10 cellular contexts compared by ENCODE assay signal in genomic region chr10:88070080-88070880, GRCh38.
DNase-seq lines count a peak whose midpoint lies in the region; ATAC-seq and TF ChIP-seq lines count a peak whose summit lies in the region.
"Had no signal": no experiment of that assay in that cellular context is flagged by ENCODE, and none has a peak within 500 bp of the region (broad histone marks: within the 10 kb centered on the region; RNA-seq: fewer than 3 reads in every experiment).

No MANE protein-coding gene starts in this region.

- H3K27me3 ChIP-seq in hepatocyte: no peaks in the 10 kb centered on the region

- 52% methylated on average over 10 of the region's 10 CpGs for WGBS in hepatocyte (ENCODE audit: low lambda C conversion rate, missing lambda C conversion rate)

- H3K4me1 ChIP-seq in hepatocyte (ENCODE audit: insufficient read depth): peaks cover 11% of the 10 kb centered on the region

- H3K4me3 ChIP-seq in hepatocyte: no peak overlapping the region

- TF ChIP-seq CTCF in hepatocyte (IDR thresholded peaks at IDR 0.05; ENCODE audit: poor library complexity): no peak

- peak; percentile 44 for DNase-seq in hepatocyte (ENCODE audit: low spot score)
- DNase-seq in NCI-H526 treated with DMSO at 0.1 percent for 48 hours (lab: John Stamatoyannopoulos, UW): no peak
- no peak for DNase-seq in NCI-H2029 (lab: John Stamatoyannopoulos, UW)
- no peak for DNase-seq in NCI-H1694 (lab: John Stamatoyannopoulos, UW)
- DNase-seq in DMS 273 (lab: John Stamatoyannopoulos, UW; ENCODE audit: unreplicated experiment): no peak
- DNase-seq: GDM1 had no signal

- ATAC-seq in GM21619 (IDR thresholded peaks at IDR 0.05; ENCODE audit: unreplicated experiment): peak; percentile 51
- ATAC-seq in HG03575 (IDR thresholded peaks at IDR 0.05; ENCODE audit: extremely low read depth, insufficient number of reproducible peaks, low FRiP score, unreplicated experiment): peak; percentile 38

- H3K36me3 ChIP-seq in hepatocyte (replicated peaks; ENCODE audit: insufficient read depth, low read depth): no peaks in the 10 kb centered on the region

- peak overlapping the region; percentile 35 for H3K27ac ChIP-seq in hepatocyte
- H3K27ac ChIP-seq: KMS-11 had no signal

- peak; percentile 19 for TF ChIP-seq POLR2A in GM15510 (IDR thresholded peaks at IDR 0.05; ENCODE audit: borderline replicate concordance, extremely low read depth, insufficient read length)

- H3K4me2 ChIP-seq in hepatocyte: no peak overlapping the region
- H3K4me2 ChIP-seq: KMS-11 had no signal

- H4K20me1 ChIP-seq in hepatocyte (ENCODE audit: insufficient read depth, poor library complexity, severe bottlenecking): no peaks in the 10 kb centered on the region

- H3K79me2 ChIP-seq in hepatocyte: no peaks in the 10 kb centered on the region

- H3K9me3 ChIP-seq in hepatocyte (ENCODE audit: low read depth): no peaks in the 10 kb centered on the region

- H3K9me2 ChIP-seq in hepatocyte (replicated peaks; ENCODE audit: insufficient read depth): no peaks in the 10 kb centered on the region

- no peak overlapping the region for H2AFZ ChIP-seq in hepatocyte
